In genomic region chr1:6463120-6463412, GRCh38 we compare ENCODE assay signal across 27 cellular contexts. TPM values are rescaled to one million over a fixed set of nuclear protein-coding genes. Genes with fewer than 3 reads are reported as not detected.
DNase-seq lines count a peak whose midpoint lies in the region; ATAC-seq lines count a peak whose summit lies in the region.
"Had no signal": no experiment of that assay in that cellular context is flagged by ENCODE, and none has a peak within 500 bp of the region (broad histone marks: within the 10 kb centered on the region; RNA-seq: fewer than 3 reads in every experiment).

No MANE protein-coding gene starts in this region.

- POLR2A ChIA-PET in CD8-positive, alpha-beta memory T cell (lab: Charles Lee) = no interaction called here
- POLR2A ChIA-PET in activated CD4-positive, alpha-beta memory T cell treated with anti-CD3 and anti-CD28 coated beads for 36 hours (lab: Charles Lee) = no interaction called here
- POLR2A ChIA-PET in naive thymus-derived CD8-positive, alpha-beta T cell (lab: Charles Lee) = interaction anchor here (0.8 to 4.7 kb wide), 7 partner anchors 8 to 28 kb away, joined by 3 to 30 read pairs (median 3); partner anchors contain the start of gene PLEKHG5

- H3K4me3 Mint-ChIP-seq in activated T-cell treated with anti-CD3 and anti-CD28 coated beads, Interleukin-2, amount 50 U/mL, for 72 hours = peak overlapping the region; percentile 18 to 44
- peak overlapping the region in 6 of 7 donors; percentile 19 to 98 (median 59) for H3K4me3 Mint-ChIP-seq in CD8-positive, alpha-beta memory T cell
- peak overlapping the region; percentile 37 for H3K4me3 Mint-ChIP-seq in activated CD4-positive, alpha-beta memory T cell treated with anti-CD3 and anti-CD28 coated beads for 36 hours
- H3K4me3 Mint-ChIP-seq in naive thymus-derived CD8-positive, alpha-beta T cell = peak overlapping the region in 9 of 10 donors; percentile 21 to 88 (median 54)
- H3K4me3 Mint-ChIP-seq: mesothelial cell of epicardium had no signal

- peaks cover 16% of the 10 kb centered on the region for H3K36me3 ChIP-seq in CD8-positive, alpha-beta memory T cell (ENCODE audit: insufficient read depth, low read length)
- H3K36me3 ChIP-seq: breast epithelium, gastrocnemius medialis had no signal

- no peak for ATAC-seq in activated T-cell treated with anti-CD3 and anti-CD28 coated beads, Interleukin-2, amount 50 U/mL, for 72 hours (replicated peaks in 1 of 2)
- no peak for ATAC-seq in naive thymus-derived CD8-positive, alpha-beta T cell
- ATAC-seq in activated CD4-positive, CD25-positive, alpha-beta regulatory T cell treated with anti-CD3 and anti-CD28 coated beads, Interleukin-2, amount 50 U/mL, for 24 hours = no peak
- ATAC-seq: gastrocnemius medialis had no signal

- peak overlapping the region; percentile 17 for H3K27ac Mint-ChIP-seq in activated T-cell treated with anti-CD3 and anti-CD28 coated beads, Interleukin-2, amount 50 U/mL, for 72 hours
- peak overlapping the region; percentile 79 to 100 (median 93) for H3K27ac Mint-ChIP-seq in CD8-positive, alpha-beta memory T cell
- H3K27ac Mint-ChIP-seq in activated CD4-positive, alpha-beta memory T cell treated with anti-CD3 and anti-CD28 coated beads for 36 hours = peak overlapping the region; percentile 79
- H3K27ac Mint-ChIP-seq in naive thymus-derived CD8-positive, alpha-beta T cell = peak overlapping the region; percentile 72 to 95 (median 91)
- H3K27ac Mint-ChIP-seq: mesothelial cell of epicardium had no signal

- H3K4me3 ChIP-seq in CD8-positive, alpha-beta memory T cell (ENCODE audit: low read length) = no peak overlapping the region
- H3K4me3 ChIP-seq: breast epithelium, gastrocnemius medialis, suprapubic skin, upper lobe of left lung had no signal

- intact Hi-C loops in activated CD4-positive, alpha-beta memory T cell treated with anti-CD3 and anti-CD28 coated beads for 36 hours (cut with micrococcal nuclease) = loop anchor here (5.0 kb wide), 1 partner anchor 266 kb away; the partner anchor contains the start of gene RPL22

- H3K4me1 Mint-ChIP-seq in activated T-cell treated with anti-CD3 and anti-CD28 coated beads, Interleukin-2, amount 50 U/mL, for 72 hours (ENCODE audit: low read depth) = peaks cover 58% of the 10 kb centered on the region
- H3K4me1 Mint-ChIP-seq in CD8-positive, alpha-beta memory T cell = peaks cover 38 to 65% (median 45%) of the 10 kb centered on the region in 3 donors
- H3K4me1 Mint-ChIP-seq in activated CD4-positive, alpha-beta memory T cell treated with anti-CD3 and anti-CD28 coated beads for 36 hours (ENCODE audit: low read depth) = peaks cover 58% of the 10 kb centered on the region
- peaks cover 32 to 61% (median 51%) of the 10 kb centered on the region in 4 donors for H3K4me1 Mint-ChIP-seq in naive thymus-derived CD8-positive, alpha-beta T cell

- peaks cover 10 to 14% of the 10 kb centered on the region in 2 donors for H3K36me3 Mint-ChIP-seq in activated T-cell treated with anti-CD3 and anti-CD28 coated beads, Interleukin-2, amount 50 U/mL, for 72 hours (ENCODE audit: insufficient read depth in 2 of 2)
- peaks cover 9 to 45% (median 13%) of the 10 kb centered on the region in 3 donors for H3K36me3 Mint-ChIP-seq in CD8-positive, alpha-beta memory T cell
- H3K36me3 Mint-ChIP-seq in activated CD4-positive, alpha-beta memory T cell treated with anti-CD3 and anti-CD28 coated beads for 36 hours = peaks cover 35% of the 10 kb centered on the region
- peaks cover 0 to 35% (median 12%) of the 10 kb centered on the region in 3 donors for H3K36me3 Mint-ChIP-seq in naive thymus-derived CD8-positive, alpha-beta T cell
- H3K36me3 Mint-ChIP-seq: naive B cell had no signal

- no peak for DNase-seq in activated T-cell treated with anti-CD3 and anti-CD28 coated beads, Interleukin-2, amount 50 U/mL, for 72 hours
- no peak for DNase-seq in activated T-cell treated with anti-CD3 and anti-CD28 coated beads, Interleukin-2, amount 50 U/mL, for 1 hour
- DNase-seq in CD8-positive, alpha-beta memory T cell = no peak
- DNase-seq in activated CD4-positive, alpha-beta memory T cell treated with anti-CD3 and anti-CD28 coated beads for 36 hours = no peak
- no peak for DNase-seq in naive thymus-derived CD8-positive, alpha-beta T cell
- no peak for DNase-seq in NCI-H748 treated with DMSO at 0.1 percent for 48 hours (lab: John Stamatoyannopoulos, UW)
- DNase-seq: activated CD4-positive, alpha-beta T cell treated with anti-CD3 and anti-CD28 coated beads for 1 hour; activated CD8-positive, alpha-beta memory T cell treated with anti-CD3 and anti-CD28 coated beads, Interleukin-2, amount 50 U/mL, for 4 hours; activated gamma-delta T cell treated with Interleukin-2 at 50 U/mL for 16 hours; Caco-2; gastrocnemius medialis; H7; Kasumi-1; naive B cell; NCI-H1417 treated with DMSO at 0.1 percent for 48 hours; NCI-H2029 treated with DMSO at 0.1 percent for 48 hours; NCI-H524 treated with DMSO at 0.1 percent for 48 hours; OCI-M1; stimulated activated CD4-positive, alpha-beta T cell treated with anti-CD3 and anti-CD28 coated beads, Interleukin-4, amount 100 ng/mL, for 24 hours; upper lobe of left lung had no signal

- H3K27me3 ChIP-seq in CD8-positive, alpha-beta memory T cell (ENCODE audit: insufficient read depth, low read length, poor library complexity, severe bottlenecking) = no peaks in the 10 kb centered on the region
- H3K27me3 ChIP-seq: breast epithelium had no signal

- CTCF ChIA-PET in CD8-positive, alpha-beta memory T cell (lab: Charles Lee) = interaction anchor here (0.9 to 2.7 kb wide), 7 partner anchors 9 to 40 kb away, joined by 3 to 15 read pairs (median 6); no protein-coding TSS in a partner anchor
- CTCF ChIA-PET in activated CD4-positive, alpha-beta memory T cell treated with anti-CD3 and anti-CD28 coated beads for 36 hours (lab: Charles Lee) = interaction anchor here (0.8 to 2.9 kb wide), 12 partner anchors 8 to 58 kb away, joined by 3 to 12 read pairs (median 5); no protein-coding TSS in a partner anchor

- H3K27ac ChIP-seq in CD8-positive, alpha-beta memory T cell (ENCODE audit: low read depth, low read length) = no peak overlapping the region
- H3K27ac ChIP-seq: breast epithelium, gastrocnemius medialis, suprapubic skin, upper lobe of left lung had no signal

- H3K27me3 Mint-ChIP-seq in activated T-cell treated with anti-CD3 and anti-CD28 coated beads, Interleukin-2, amount 50 U/mL, for 72 hours (ENCODE audit: low read depth) = no peaks in the 10 kb centered on the region
- no peaks in the 10 kb centered on the region for H3K27me3 Mint-ChIP-seq in CD8-positive, alpha-beta memory T cell
- H3K27me3 Mint-ChIP-seq in activated CD4-positive, alpha-beta memory T cell treated with anti-CD3 and anti-CD28 coated beads for 36 hours = no peaks in the 10 kb centered on the region
- H3K27me3 Mint-ChIP-seq in naive thymus-derived CD8-positive, alpha-beta T cell = peaks cover 0 to 5% (median 0%) of the 10 kb centered on the region in 5 donors

- no peaks in the 10 kb centered on the region for H3K9me3 ChIP-seq in CD8-positive, alpha-beta memory T cell (ENCODE audit: low read length)
- H3K9me3 ChIP-seq: breast epithelium, Caco-2, gastrocnemius medialis, suprapubic skin, upper lobe of left lung had no signal

- H3K9me3 Mint-ChIP-seq in activated T-cell treated with anti-CD3 and anti-CD28 coated beads, Interleukin-2, amount 50 U/mL, for 72 hours = no peaks in the 10 kb centered on the region
- H3K9me3 Mint-ChIP-seq in CD8-positive, alpha-beta memory T cell = no peaks in the 10 kb centered on the region
- H3K9me3 Mint-ChIP-seq in activated CD4-positive, alpha-beta memory T cell treated with anti-CD3 and anti-CD28 coated beads for 36 hours = no peaks in the 10 kb centered on the region
- no peaks in the 10 kb centered on the region for H3K9me3 Mint-ChIP-seq in naive thymus-derived CD8-positive, alpha-beta T cell
- H3K9me3 Mint-ChIP-seq: mesothelial cell of epicardium had no signal

- peaks cover 59% of the 10 kb centered on the region for H3K4me1 ChIP-seq in CD8-positive, alpha-beta memory T cell (ENCODE audit: insufficient read depth, low read length)
- H3K4me1 ChIP-seq: breast epithelium, Caco-2, gastrocnemius medialis had no signal

RNA-seq across cellular contexts. Expression of gene TNFRSF25, which starts 2.9 kb away (rescaled TPM):
- total RNA-seq in activated T-cell treated with anti-CD3 and anti-CD28 coated beads, Interleukin-2, amount 50 U/mL, for 72 hours = 100 to 1,000 TPM in 1 of 2 donors, 10 to 100 TPM in 1; 89.2 to 101 TPM
- total RNA-seq in CD8-positive, alpha-beta memory T cell = 100 to 1,000 TPM in 1 of 2 experiments, 10 to 100 TPM in 1; 90.8 to 100 TPM
- 30.0 TPM for polyA plus RNA-seq in CD8-positive, alpha-beta memory T cell
- total RNA-seq in activated CD4-positive, alpha-beta memory T cell treated with anti-CD3 and anti-CD28 coated beads for 36 hours = 10 to 100 TPM; 90.0 to 97.4 TPM
- total RNA-seq in naive thymus-derived CD8-positive, alpha-beta T cell = 100 to 1,000 TPM; 378 to 381 TPM
- 10 to 100 TPM in 2 of 3 donors, 1 to 10 TPM in 1; 7.2 to 28.7 (median 10.6) TPM for polyA plus RNA-seq in naive thymus-derived CD8-positive, alpha-beta T cell

RNA-seq across cellular contexts. Expression of gene PLEKHG5, which starts 28.4 kb away (rescaled TPM):
- total RNA-seq in activated T-cell treated with anti-CD3 and anti-CD28 coated beads, Interleukin-2, amount 50 U/mL, for 72 hours = 1 to 10 TPM; 2.6 to 3.2 TPM
- total RNA-seq in CD8-positive, alpha-beta memory T cell = 1 to 10 TPM; 2.2 to 2.6 TPM
- polyA plus RNA-seq in CD8-positive, alpha-beta memory T cell = 1.0 TPM
- 1 to 10 TPM; 2.1 to 2.2 TPM for total RNA-seq in activated CD4-positive, alpha-beta memory T cell treated with anti-CD3 and anti-CD28 coated beads for 36 hours
- 1 to 10 TPM; 6.3 to 7.0 TPM for total RNA-seq in naive thymus-derived CD8-positive, alpha-beta T cell
- polyA plus RNA-seq in naive thymus-derived CD8-positive, alpha-beta T cell = 1 to 10 TPM in 1 of 3 donors, under 1 TPM in 2; 0.57 to 1.4 (median 0.59) TPM

RNA-seq across cellular contexts. Expression of gene ESPN, which starts 38.5 kb away (rescaled TPM):
- total RNA-seq in activated T-cell treated with anti-CD3 and anti-CD28 coated beads, Interleukin-2, amount 50 U/mL, for 72 hours = 1 to 10 TPM; 1.3 to 2.0 TPM
- total RNA-seq in CD8-positive, alpha-beta memory T cell = under 1 TPM; 0.28 to 0.60 TPM
- 0.48 TPM for polyA plus RNA-seq in CD8-positive, alpha-beta memory T cell
- total RNA-seq in activated CD4-positive, alpha-beta memory T cell treated with anti-CD3 and anti-CD28 coated beads for 36 hours = 1 to 10 TPM in 1 of 2 experiments, under 1 TPM in 1; 0.83 to 1.5 TPM
- 1 to 10 TPM; 2.3 to 2.4 TPM for total RNA-seq in naive thymus-derived CD8-positive, alpha-beta T cell
- polyA plus RNA-seq in naive thymus-derived CD8-positive, alpha-beta T cell = under 1 TPM; 0.12 to 0.81 (median 0.15) TPM
- total RNA-seq: osteoblast had no signal
- polyA plus RNA-seq: AG04450, BJ had no signal

RNA-seq across cellular contexts. Expression of gene HES2, which starts 43.3 kb away (rescaled TPM):
- 1 to 10 TPM in 1 of 2 donors, under 1 TPM in 1; 0.44 to 1.2 TPM for total RNA-seq in activated T-cell treated with anti-CD3 and anti-CD28 coated beads, Interleukin-2, amount 50 U/mL, for 72 hours
- total RNA-seq in CD8-positive, alpha-beta memory T cell = under 1 TPM; 0.18 to 0.35 TPM
- not detected for polyA plus RNA-seq in CD8-positive, alpha-beta memory T cell
- under 1 TPM in 1 of 2 experiments, not detected in 1; 0.07 TPM for total RNA-seq in activated CD4-positive, alpha-beta memory T cell treated with anti-CD3 and anti-CD28 coated beads for 36 hours
- not detected for total RNA-seq in naive thymus-derived CD8-positive, alpha-beta T cell
- not detected for polyA plus RNA-seq in naive thymus-derived CD8-positive, alpha-beta T cell
- total RNA-seq: osteoblast had no signal
- polyA plus RNA-seq: AG04450, BJ had no signal

Comparison
In these comparisons a context has a peak if more than half of its experiments do, and no peak if none do; other contexts are left out.
1. H3K27ac Mint-ChIP-seq: peak in every context shown above with its lines; median percentile 93 in CD8-positive, alpha-beta memory T cell; 91 in naive thymus-derived CD8-positive, alpha-beta T cell; 79 in activated CD4-positive, alpha-beta memory T cell treated with anti-CD3 and anti-CD28 coated beads for 36 hours; 17 in activated T-cell treated with anti-CD3 and anti-CD28 coated beads, Interleukin-2, amount 50 U/mL, for 72 hours.